ENCODE assay signal across 1 cellular context in the genomic region with DNA sequence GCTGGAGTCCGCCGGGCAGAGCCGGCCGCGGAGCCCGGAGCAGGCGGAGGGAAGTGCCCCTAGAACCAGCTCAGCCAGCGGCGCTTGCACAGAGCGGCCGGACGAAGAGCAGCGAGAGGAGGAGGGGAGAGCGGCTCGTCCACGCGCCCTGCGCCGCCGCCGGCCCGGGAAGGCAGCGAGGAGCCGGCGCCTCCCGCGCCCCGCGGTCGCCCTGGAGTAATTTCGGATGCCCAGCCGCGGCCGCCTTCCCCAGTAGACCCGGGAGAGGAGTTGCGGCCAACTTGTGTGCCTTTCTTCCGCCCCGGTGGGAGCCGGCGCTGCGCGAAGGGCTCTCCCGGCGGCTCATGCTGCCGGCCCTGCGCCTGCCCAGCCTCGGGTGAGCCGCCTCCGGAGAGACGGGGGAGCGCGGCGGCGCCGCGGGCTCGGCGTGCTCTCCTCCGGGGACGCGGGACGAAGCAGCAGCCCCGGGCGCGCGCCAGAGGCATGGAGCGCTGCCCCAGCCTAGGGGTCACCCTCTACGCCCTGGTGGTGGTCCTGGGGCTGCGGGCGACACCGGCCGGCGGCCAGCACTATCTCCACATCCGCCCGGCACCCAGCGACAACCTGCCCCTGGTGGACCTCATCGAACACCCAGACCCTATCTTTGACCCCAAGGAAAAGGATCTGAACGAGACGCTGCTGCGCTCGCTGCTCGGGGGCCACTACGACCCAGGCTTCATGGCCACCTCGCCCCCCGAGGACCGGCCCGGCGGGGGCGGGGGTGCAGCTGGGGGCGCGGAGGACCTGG.
TF ChIP-seq lines count a peak whose summit lies in the region.

No MANE protein-coding gene starts in this region.

TF ChIP-seq in GM23338, 12 proteins besides CTCF, POLR2A, EP300 and RAD21:
- TF ChIP-seq, protein P1, sequence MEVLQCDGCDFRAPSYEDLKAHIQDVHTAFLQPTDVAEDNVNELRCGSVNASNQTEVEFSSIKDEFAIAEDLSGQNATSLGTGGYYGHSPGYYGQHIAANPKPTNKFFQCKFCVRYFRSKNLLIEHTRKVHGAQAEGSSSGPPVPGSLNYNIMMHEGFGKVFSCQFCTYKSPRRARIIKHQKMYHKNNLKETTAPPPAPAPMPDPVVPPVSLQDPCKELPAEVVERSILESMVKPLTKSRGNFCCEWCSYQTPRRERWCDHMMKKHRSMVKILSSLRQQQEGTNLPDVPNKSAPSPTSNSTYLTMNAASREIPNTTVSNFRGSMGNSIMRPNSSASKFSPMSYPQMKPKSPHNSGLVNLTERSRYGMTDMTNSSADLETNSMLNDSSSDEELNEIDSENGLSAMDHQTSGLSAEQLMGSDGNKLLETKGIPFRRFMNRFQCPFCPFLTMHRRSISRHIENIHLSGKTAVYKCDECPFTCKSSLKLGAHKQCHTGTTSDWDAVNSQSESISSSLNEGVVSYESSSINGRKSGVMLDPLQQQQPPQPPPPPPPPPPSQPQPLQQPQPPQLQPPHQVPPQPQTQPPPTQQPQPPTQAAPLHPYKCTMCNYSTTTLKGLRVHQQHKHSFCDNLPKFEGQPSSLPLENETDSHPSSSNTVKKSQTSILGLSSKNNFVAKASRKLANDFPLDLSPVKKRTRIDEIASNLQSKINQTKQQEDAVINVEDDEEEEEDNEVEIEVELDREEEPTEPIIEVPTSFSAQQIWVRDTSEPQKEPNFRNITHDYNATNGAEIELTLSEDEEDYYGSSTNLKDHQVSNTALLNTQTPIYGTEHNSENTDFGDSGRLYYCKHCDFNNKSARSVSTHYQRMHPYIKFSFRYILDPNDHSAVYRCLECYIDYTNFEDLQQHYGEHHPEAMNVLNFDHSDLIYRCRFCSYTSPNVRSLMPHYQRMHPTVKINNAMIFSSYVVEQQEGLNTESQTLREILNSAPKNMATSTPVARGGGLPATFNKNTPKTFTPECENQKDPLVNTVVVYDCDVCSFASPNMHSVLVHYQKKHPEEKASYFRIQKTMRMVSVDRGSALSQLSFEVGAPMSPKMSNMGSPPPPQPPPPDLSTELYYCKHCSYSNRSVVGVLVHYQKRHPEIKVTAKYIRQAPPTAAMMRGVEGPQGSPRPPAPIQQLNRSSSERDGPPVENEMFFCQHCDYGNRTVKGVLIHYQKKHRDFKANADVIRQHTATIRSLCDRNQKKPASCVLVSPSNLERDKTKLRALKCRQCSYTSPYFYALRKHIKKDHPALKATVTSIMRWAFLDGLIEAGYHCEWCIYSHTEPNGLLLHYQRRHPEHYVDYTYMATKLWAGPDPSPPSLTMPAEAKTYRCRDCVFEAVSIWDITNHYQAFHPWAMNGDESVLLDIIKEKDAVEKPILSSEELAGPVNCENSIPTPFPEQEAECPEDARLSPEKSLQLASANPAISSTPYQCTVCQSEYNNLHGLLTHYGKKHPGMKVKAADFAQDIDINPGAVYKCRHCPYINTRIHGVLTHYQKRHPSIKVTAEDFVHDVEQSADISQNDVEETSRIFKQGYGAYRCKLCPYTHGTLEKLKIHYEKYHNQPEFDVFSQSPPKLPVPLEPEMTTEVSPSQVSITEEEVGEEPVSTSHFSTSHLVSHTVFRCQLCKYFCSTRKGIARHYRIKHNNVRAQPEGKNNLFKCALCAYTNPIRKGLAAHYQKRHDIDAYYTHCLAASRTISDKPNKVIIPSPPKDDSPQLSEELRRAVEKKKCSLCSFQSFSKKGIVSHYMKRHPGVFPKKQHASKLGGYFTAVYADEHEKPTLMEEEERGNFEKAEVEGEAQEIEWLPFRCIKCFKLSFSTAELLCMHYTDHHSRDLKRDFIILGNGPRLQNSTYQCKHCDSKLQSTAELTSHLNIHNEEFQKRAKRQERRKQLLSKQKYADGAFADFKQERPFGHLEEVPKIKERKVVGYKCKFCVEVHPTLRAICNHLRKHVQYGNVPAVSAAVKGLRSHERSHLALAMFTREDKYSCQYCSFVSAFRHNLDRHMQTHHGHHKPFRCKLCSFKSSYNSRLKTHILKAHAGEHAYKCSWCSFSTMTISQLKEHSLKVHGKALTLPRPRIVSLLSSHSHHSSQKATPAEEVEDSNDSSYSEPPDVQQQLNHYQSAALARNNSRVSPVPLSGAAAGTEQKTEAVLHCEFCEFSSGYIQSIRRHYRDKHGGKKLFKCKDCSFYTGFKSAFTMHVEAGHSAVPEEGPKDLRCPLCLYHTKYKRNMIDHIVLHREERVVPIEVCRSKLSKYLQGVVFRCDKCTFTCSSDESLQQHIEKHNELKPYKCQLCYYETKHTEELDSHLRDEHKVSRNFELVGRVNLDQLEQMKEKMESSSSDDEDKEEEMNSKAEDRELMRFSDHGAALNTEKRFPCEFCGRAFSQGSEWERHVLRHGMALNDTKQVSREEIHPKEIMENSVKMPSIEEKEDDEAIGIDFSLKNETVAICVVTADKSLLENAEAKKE (CRISPR knock-in tag; IDR thresholded peaks at IDR 0.05): no peak
- TF ChIP-seq ZNF114 (CRISPR knock-in tag; IDR thresholded peaks at IDR 0.05): no peak
- TF ChIP-seq EZH2 (IDR thresholded peaks at IDR 0.05; ENCODE audit: low read depth, unreplicated experiment): no peak
- TF ChIP-seq CREB1 (CRISPR knock-in tag; IDR thresholded peaks at IDR 0.05; ENCODE audit: low read depth): no peak
- TF ChIP-seq, protein P2, sequence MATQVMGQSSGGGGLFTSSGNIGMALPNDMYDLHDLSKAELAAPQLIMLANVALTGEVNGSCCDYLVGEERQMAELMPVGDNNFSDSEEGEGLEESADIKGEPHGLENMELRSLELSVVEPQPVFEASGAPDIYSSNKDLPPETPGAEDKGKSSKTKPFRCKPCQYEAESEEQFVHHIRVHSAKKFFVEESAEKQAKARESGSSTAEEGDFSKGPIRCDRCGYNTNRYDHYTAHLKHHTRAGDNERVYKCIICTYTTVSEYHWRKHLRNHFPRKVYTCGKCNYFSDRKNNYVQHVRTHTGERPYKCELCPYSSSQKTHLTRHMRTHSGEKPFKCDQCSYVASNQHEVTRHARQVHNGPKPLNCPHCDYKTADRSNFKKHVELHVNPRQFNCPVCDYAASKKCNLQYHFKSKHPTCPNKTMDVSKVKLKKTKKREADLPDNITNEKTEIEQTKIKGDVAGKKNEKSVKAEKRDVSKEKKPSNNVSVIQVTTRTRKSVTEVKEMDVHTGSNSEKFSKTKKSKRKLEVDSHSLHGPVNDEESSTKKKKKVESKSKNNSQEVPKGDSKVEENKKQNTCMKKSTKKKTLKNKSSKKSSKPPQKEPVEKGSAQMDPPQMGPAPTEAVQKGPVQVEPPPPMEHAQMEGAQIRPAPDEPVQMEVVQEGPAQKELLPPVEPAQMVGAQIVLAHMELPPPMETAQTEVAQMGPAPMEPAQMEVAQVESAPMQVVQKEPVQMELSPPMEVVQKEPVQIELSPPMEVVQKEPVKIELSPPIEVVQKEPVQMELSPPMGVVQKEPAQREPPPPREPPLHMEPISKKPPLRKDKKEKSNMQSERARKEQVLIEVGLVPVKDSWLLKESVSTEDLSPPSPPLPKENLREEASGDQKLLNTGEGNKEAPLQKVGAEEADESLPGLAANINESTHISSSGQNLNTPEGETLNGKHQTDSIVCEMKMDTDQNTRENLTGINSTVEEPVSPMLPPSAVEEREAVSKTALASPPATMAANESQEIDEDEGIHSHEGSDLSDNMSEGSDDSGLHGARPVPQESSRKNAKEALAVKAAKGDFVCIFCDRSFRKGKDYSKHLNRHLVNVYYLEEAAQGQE (IDR thresholded peaks at IDR 0.05; ENCODE audit: unreplicated experiment): no peak
- TF ChIP-seq POLR2AphosphoS5 (IDR thresholded peaks at IDR 0.05; ENCODE audit: low read depth): no peak
- no peak for TF ChIP-seq NANOG (IDR thresholded peaks at IDR 0.05; ENCODE audit: borderline replicate concordance)
- TF ChIP-seq STAT1 (IDR thresholded peaks at IDR 0.05; ENCODE audit: unreplicated experiment): no peak
- TF ChIP-seq EZH2phosphoT487 (IDR thresholded peaks at IDR 0.05; ENCODE audit: unreplicated experiment): no peak
- TF ChIP-seq, protein P3, sequence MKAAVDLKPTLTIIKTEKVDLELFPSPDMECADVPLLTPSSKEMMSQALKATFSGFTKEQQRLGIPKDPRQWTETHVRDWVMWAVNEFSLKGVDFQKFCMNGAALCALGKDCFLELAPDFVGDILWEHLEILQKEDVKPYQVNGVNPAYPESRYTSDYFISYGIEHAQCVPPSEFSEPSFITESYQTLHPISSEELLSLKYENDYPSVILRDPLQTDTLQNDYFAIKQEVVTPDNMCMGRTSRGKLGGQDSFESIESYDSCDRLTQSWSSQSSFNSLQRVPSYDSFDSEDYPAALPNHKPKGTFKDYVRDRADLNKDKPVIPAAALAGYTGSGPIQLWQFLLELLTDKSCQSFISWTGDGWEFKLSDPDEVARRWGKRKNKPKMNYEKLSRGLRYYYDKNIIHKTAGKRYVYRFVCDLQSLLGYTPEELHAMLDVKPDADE (IDR thresholded peaks at IDR 0.05): no peak
- TF ChIP-seq ZNF331 (CRISPR knock-in tag; IDR thresholded peaks at IDR 0.05; ENCODE audit: low read depth): no peak
- no peak for TF ChIP-seq JUNB (IDR thresholded peaks at IDR 0.05; ENCODE audit: unreplicated experiment)
